Comparison of ENCODE assay signal across 1 cellular context in genomic region chr9:127860779-127861178, GRCh38.
TF ChIP-seq lines count a peak whose summit lies in the region.

No MANE protein-coding gene starts in this region.

TF ChIP-seq in IMR-90, 13 proteins besides CTCF, POLR2A, EP300 and RAD21:
- TF ChIP-seq RCOR1 (IDR thresholded peaks at IDR 0.05; ENCODE audit: insufficient replicate concordance, low read length), result no peak
- TF ChIP-seq, protein P1, sequence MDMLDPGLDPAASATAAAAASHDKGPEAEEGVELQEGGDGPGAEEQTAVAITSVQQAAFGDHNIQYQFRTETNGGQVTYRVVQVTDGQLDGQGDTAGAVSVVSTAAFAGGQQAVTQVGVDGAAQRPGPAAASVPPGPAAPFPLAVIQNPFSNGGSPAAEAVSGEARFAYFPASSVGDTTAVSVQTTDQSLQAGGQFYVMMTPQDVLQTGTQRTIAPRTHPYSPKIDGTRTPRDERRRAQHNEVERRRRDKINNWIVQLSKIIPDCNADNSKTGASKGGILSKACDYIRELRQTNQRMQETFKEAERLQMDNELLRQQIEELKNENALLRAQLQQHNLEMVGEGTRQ (IDR thresholded peaks at IDR 0.05; ENCODE audit: low read depth, low read length), result no peak
- TF ChIP-seq SMC3 (IDR thresholded peaks at IDR 0.05; ENCODE audit: low read depth, low read length), result no peak
- no peak for TF ChIP-seq RFX5 (IDR thresholded peaks at IDR 0.05; ENCODE audit: low read depth, low read length)
- TF ChIP-seq MAZ (IDR thresholded peaks at IDR 0.05; ENCODE audit: borderline replicate concordance, low read depth, low read length), result no peak
- TF ChIP-seq FOS (IDR thresholded peaks at IDR 0.05; ENCODE audit: low read depth, low read length), result no peak
- no peak for TF ChIP-seq MXI1 (IDR thresholded peaks at IDR 0.05; ENCODE audit: borderline replicate concordance, low read depth, low read length)
- TF ChIP-seq ELK1 (IDR thresholded peaks at IDR 0.05; ENCODE audit: borderline replicate concordance, low read depth, low read length), result no peak
- no peak for TF ChIP-seq CEBPB (IDR thresholded peaks at IDR 0.05; ENCODE audit: low read depth, low read length)
- no peak for TF ChIP-seq MAFK (IDR thresholded peaks at IDR 0.05; ENCODE audit: low read depth, low read length)
